8 cellular contexts compared by ENCODE assay signal in the genomic region with DNA sequence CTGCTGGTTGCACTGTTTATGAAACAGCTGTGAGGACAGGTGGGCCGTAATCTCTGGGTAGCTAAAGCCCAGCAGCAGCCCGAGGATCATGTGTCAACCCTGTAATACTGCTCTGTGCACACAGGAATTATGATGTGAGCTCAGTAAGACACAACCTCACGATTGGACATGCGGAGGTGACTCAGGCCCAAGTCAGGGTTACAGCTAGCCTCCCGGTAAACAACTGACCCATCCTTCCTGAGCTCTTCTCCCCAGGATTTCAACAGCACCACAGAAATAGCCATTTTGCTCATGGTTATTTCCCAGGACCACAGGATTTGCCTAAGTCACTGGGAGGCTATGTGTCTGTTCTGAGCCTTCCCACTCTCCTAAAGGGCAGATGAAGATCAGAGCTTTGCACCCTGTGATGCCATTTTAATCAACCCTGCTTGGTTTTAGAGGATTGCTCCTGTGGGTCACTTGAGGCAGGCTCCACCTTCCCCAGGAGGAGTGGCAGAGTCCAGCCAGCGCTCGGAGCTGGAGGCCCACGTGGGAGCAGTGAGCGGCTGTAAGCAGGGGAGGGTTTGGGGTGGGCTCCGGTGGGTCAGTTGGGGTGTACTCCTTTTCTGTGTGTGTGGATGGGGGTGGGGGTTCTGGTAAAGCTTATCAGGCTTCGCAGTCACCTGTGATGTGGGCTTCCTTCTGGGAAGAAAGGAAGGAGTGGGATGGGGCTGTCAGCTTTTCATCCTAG. TPM values are rescaled to one million over a fixed set of nuclear protein-coding genes. Genes with fewer than 3 reads are reported as not detected.
DNase-seq lines count a peak whose midpoint lies in the region; ATAC-seq and TF ChIP-seq lines count a peak whose summit lies in the region.

AMPD3 (plus strand) TSS at position 363 of the 730 bp plus-strand sequence. CDS start 6,256 bp downstream, outside the sequence.

- no peak for TF ChIP-seq POLR2A in stomach (IDR thresholded peaks at IDR 0.05)

- TF ChIP-seq EP300 in stomach (IDR thresholded peaks at IDR 0.05): no peak

- H3K4me1 ChIP-seq in ES-I3 (ENCODE audit: insufficient read depth, low read length) (peaks cover 20% of the 10 kb centered on the region), stomach (peaks cover 23 to 71% (median 45%) of the 10 kb centered on the region in 4 donors)

- peak within 1 kb of the TSS; percentile 24 to 46 (median 36) for H3K4me3 ChIP-seq in stomach

- peak within 1 kb of the TSS; percentile 33; the same call in 1 of the 2 replicates for H3K9ac ChIP-seq in ES-I3 (ENCODE audit: low read depth, low read length)

- H3K27ac ChIP-seq in angular gyrus (ENCODE audit: low read depth, low read length) (peak within 1 kb of the TSS; percentile 68), stomach (peak within 1 kb of the TSS; percentile 60 to 83 (median 81))

- peak; percentile 84 for DNase-seq in NCI-H526 treated with DMSO at 0.1 percent for 48 hours (lab: John Stamatoyannopoulos, UW)
- DNase-seq in left kidney (ENCODE audit: low read depth, low spot score): peak; percentile 86
- no peak for DNase-seq in stomach
- no peak for DNase-seq in COLO829 (ENCODE audit: low spot score)

- TF ChIP-seq CTCF in stomach (IDR thresholded peaks at IDR 0.05): no peak

- H3K9me3 ChIP-seq in ES-I3 (ENCODE audit: control insufficient read depth, insufficient read depth, low read length) (no peaks in the 10 kb centered on the region), stomach (no peaks in the 10 kb centered on the region)

- H3K27me3 ChIP-seq in stomach: peaks cover 0 to 8% (median 0%) of the 10 kb centered on the region in 3 donors

- 57 to 71% (median 61%) methylated on average over 10 to 11 of the region's 11 CpGs for WGBS in stomach, 5 donors

- ATAC-seq in HG02642 (IDR thresholded peaks at IDR 0.05; ENCODE audit: poor library complexity, unreplicated experiment) (peak; percentile 26), HG03108 (IDR thresholded peaks at IDR 0.05; ENCODE audit: unreplicated experiment) (no peak)

- intact Hi-C loops in stomach (cut with DNase I; ENCODE audit: low total_unique reads): no loop called here

- H3K36me3 ChIP-seq in ES-I3 (ENCODE audit: insufficient read depth, low read length) (no peaks in the 10 kb centered on the region), stomach (no peaks in the 10 kb centered on the region)

RNA-seq across cellular contexts. Expression of gene AMPD3, which starts in this region (rescaled TPM):
- 10 to 100 TPM in 3 of 5 donors, 1 to 10 TPM in 2; 7.7 to 20.4 (median 14.2) TPM for total RNA-seq in stomach
- 1 to 10 TPM; 4.1 to 6.6 (median 5.2) TPM for polyA plus RNA-seq in stomach

Comparison
In these comparisons a context has a peak if more than half of its experiments do, and no peak if none do; other contexts are left out.
1. DNase-seq: peak in NCI-H526 treated with DMSO at 0.1 percent for 48 hours (single experiment) and left kidney (single experiment); none in stomach (single experiment) and COLO829 (single experiment).